In the genomic region with DNA sequence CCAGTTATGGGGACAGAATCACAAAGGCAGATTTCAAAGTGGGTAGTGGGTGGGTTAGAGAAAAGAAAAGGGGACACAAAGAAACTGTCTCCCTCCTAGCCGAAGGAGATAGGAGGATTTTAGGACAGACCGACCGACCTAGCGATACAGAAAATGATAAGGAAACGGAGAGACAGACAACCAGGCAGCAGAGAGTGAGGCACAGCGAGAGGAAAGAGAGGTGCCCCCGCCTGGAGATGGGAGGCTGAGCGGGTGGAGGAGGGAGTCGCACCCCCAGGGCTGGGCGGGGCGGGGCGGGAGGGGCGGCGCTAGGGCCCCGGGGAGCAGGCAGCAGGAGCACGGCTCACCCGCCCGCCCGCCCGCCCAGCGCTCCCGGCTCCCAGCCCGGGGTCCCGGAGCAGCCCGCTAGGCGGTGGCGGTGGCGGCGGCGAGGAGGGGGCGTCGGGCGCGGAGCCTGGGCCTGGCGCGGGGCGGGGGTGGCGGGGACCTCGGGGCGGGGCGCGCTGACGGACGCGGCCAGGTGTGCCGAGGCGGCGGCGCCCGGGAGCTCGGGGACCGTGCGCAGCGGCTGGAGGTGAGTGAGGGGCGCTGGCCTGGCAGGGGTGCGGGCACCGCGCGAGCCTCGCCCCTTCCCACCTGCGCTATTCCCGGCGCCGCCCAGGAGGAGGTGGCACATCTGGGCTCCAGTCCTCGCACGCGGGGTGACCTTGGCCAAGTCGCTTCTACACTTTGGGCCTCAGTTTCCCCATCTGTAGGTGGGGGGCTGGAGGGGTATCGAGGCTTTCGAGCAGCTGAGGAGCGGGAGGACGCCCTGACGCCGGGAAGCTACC, we compare ENCODE assay signal across 8 cellular contexts. TPM values are rescaled to one million over a fixed set of nuclear protein-coding genes. Genes with fewer than 3 reads are reported as not detected.
A peak's percentile ranks its signal among the peaks of the same experiment; 100 is the strongest.
DNase-seq lines count a peak whose midpoint lies in the region; ATAC-seq and TF ChIP-seq lines count a peak whose summit lies in the region.

No MANE protein-coding gene starts in this region.

- peaks cover 13% of the 10 kb centered on the region for H3K4me1 Mint-ChIP-seq in activated CD8-positive, alpha-beta memory T cell treated with anti-CD3 and anti-CD28 coated beads, Interleukin-2, amount 10 ng/mL, durations not matched to agents 7 days and 5 days

- CTCF ChIA-PET in activated CD8-positive, alpha-beta memory T cell treated with anti-CD3 and anti-CD28 coated beads, Interleukin-2, amount 10 ng/mL, durations not matched to agents 7 days and 5 days (lab: Charles Lee): no interaction called here

- no peak for TF ChIP-seq CTCF in parathyroid adenoma (IDR thresholded peaks at IDR 0.05)

- H3K79me2 ChIP-seq in Karpas-422 (ENCODE audit: low read length) (no peaks in the 10 kb centered on the region), parathyroid adenoma (peaks cover 18% of the 10 kb centered on the region)

- peaks cover 25% of the 10 kb centered on the region for H3K27me3 Mint-ChIP-seq in activated CD8-positive, alpha-beta memory T cell treated with anti-CD3 and anti-CD28 coated beads, Interleukin-2, amount 10 ng/mL, durations not matched to agents 7 days and 5 days

- no peak overlapping the region for H3K9ac ChIP-seq in Karpas-422 (ENCODE audit: low read length)
- peak overlapping the region; percentile 77 for H3K9ac ChIP-seq in parathyroid adenoma

- H3K9me3 ChIP-seq in Karpas-422 (ENCODE audit: low read length) (no peaks in the 10 kb centered on the region), parathyroid adenoma (ENCODE audit: control insufficient read depth, low read length) (no peaks in the 10 kb centered on the region)

- H3K9me2 ChIP-seq in Karpas-422 (replicated peaks; ENCODE audit: insufficient read depth, low read length): no peaks in the 10 kb centered on the region

- H3K27ac ChIP-seq in Karpas-422 (ENCODE audit: low read length) (no peak overlapping the region), parathyroid adenoma (peak overlapping the region; percentile 89)

- H3K4me3 Mint-ChIP-seq in activated CD8-positive, alpha-beta memory T cell treated with anti-CD3 and anti-CD28 coated beads, Interleukin-2, amount 10 ng/mL, durations not matched to agents 7 days and 5 days: peak overlapping the region; percentile 57

- no peak for DNase-seq in activated CD8-positive, alpha-beta memory T cell treated with anti-CD3 and anti-CD28 coated beads, Interleukin-2, amount 10 ng/mL, durations not matched to agents 7 days and 5 days
- no peak for DNase-seq in activated CD8-positive, alpha-beta memory T cell treated with anti-CD3 and anti-CD28 coated beads, Interleukin-2, amount 50 U/mL, for 48 hours
- DNase-seq in Karpas-422 (peak; percentile 56), germinal center (ENCODE audit: low spot score) (peak; percentile 73), amniotic stem cell (lab: John Stamatoyannopoulos, UW) (no peak)
- peak; percentile 4 for DNase-seq in activated T-helper 9 cell treated with anti-CD3 and anti-CD28 coated beads, Interleukin-2, amount 50 U/mL, for 16 hours (ENCODE audit: low read depth)

- H3K4me1 ChIP-seq in Karpas-422 (ENCODE audit: low read length) (peaks cover 31% of the 10 kb centered on the region), parathyroid adenoma (peaks cover 23% of the 10 kb centered on the region)

- H3K9me3 Mint-ChIP-seq in activated CD8-positive, alpha-beta memory T cell treated with anti-CD3 and anti-CD28 coated beads, Interleukin-2, amount 10 ng/mL, durations not matched to agents 7 days and 5 days (ENCODE audit: low read depth): no peaks in the 10 kb centered on the region

- H3K27me3 ChIP-seq in Karpas-422 (ENCODE audit: low read length) (no peaks in the 10 kb centered on the region), parathyroid adenoma (ENCODE audit: control insufficient read depth, insufficient read depth, low read length) (no peaks in the 10 kb centered on the region)

- ATAC-seq in activated CD8-positive, alpha-beta memory T cell treated with anti-CD3 and anti-CD28 coated beads, Interleukin-2, amount 10 ng/mL, durations not matched to agents 7 days and 5 days: peak; percentile 63
- ATAC-seq in HG03457 (IDR thresholded peaks at IDR 0.05; ENCODE audit: unreplicated experiment): no peak

- no peaks in the 10 kb centered on the region for H3K36me3 Mint-ChIP-seq in activated CD8-positive, alpha-beta memory T cell treated with anti-CD3 and anti-CD28 coated beads, Interleukin-2, amount 10 ng/mL, durations not matched to agents 7 days and 5 days

- no peaks in the 10 kb centered on the region for H4K20me1 ChIP-seq in Karpas-422 (ENCODE audit: insufficient read depth, low read depth, low read length)

- no peak overlapping the region for H3K27ac Mint-ChIP-seq in activated CD8-positive, alpha-beta memory T cell treated with anti-CD3 and anti-CD28 coated beads, Interleukin-2, amount 10 ng/mL, durations not matched to agents 7 days and 5 days

- H3K4me3 ChIP-seq in Karpas-422 (ENCODE audit: low read length): peak overlapping the region; percentile 44; the same call in 1 of the 2 replicates
- H3K4me3 ChIP-seq in parathyroid adenoma (ENCODE audit: low read depth, low read length): peak overlapping the region; percentile 98

- no peaks in the 10 kb centered on the region for H3K36me3 ChIP-seq in Karpas-422 (ENCODE audit: insufficient read depth, low read length)
- no peaks in the 10 kb centered on the region for H3K36me3 ChIP-seq in parathyroid adenoma (ENCODE audit: control insufficient read depth, insufficient read depth, low read length)

- peak overlapping the region; percentile 45 for H3K4me2 ChIP-seq in Karpas-422 (ENCODE audit: low read depth, low read length, poor library complexity, severe bottlenecking)
- H3K4me2 ChIP-seq in parathyroid adenoma (ENCODE audit: low read length): peak overlapping the region; percentile 79

- H2AFZ ChIP-seq in Karpas-422 (ENCODE audit: low read length) (no peak overlapping the region), parathyroid adenoma (peak overlapping the region; percentile 95)

RNA-seq across cellular contexts. Expression of a gene that starts 15.9 kb away (rescaled TPM):
- under 1 TPM; 0.05 to 0.09 TPM for total RNA-seq in activated CD8-positive, alpha-beta memory T cell treated with anti-CD3 and anti-CD28 coated beads, Interleukin-2, amount 10 ng/mL, durations not matched to agents 7 days and 5 days
- not detected in 2 replicates for total RNA-seq in Karpas-422 (2014; rRNA removed; shearing (Covaris generic); ENCODE audit: low replicate concordance)

RNA-seq across cellular contexts. Expression of a gene that starts 36.5 kb away (rescaled TPM):
- total RNA-seq in activated CD8-positive, alpha-beta memory T cell treated with anti-CD3 and anti-CD28 coated beads, Interleukin-2, amount 10 ng/mL, durations not matched to agents 7 days and 5 days: not detected
- not detected in 2 replicates for total RNA-seq in Karpas-422 (2014; rRNA removed; shearing (Covaris generic); ENCODE audit: low replicate concordance)

Comparison
In these comparisons a context has a peak if more than half of its experiments do, and no peak if none do; other contexts are left out.
1. DNase-seq: peak in Karpas-422 (single experiment), activated T-helper 9 cell treated with anti-CD3 and anti-CD28 coated beads, Interleukin-2, amount 50 U/mL, for 16 hours (single experiment) and germinal center (single experiment); none in activated CD8-positive, alpha-beta memory T cell treated with anti-CD3 and anti-CD28 coated beads, Interleukin-2, amount 10 ng/mL, durations not matched to agents 7 days and 5 days (single experiment), activated CD8-positive, alpha-beta memory T cell treated with anti-CD3 and anti-CD28 coated beads, Interleukin-2, amount 50 U/mL, for 48 hours (single experiment) and amniotic stem cell (single experiment).